17 cellular contexts compared by ENCODE assay signal in genomic region chr19:50912727-50913716, GRCh38. TPM values are rescaled to one million over a fixed set of nuclear protein-coding genes. Genes with fewer than 3 reads are reported as not detected.
A peak's percentile ranks its signal among the peaks of the same experiment; 100 is the strongest.
DNase-seq lines count a peak whose midpoint lies in the region; ATAC-seq and TF ChIP-seq lines count a peak whose summit lies in the region.
"Had no signal": no experiment of that assay in that cellular context is flagged by ENCODE, and none has a peak within 500 bp of the region (broad histone marks: within the 10 kb centered on the region; RNA-seq: fewer than 3 reads in every experiment).

No MANE protein-coding gene starts in this region.

- ATAC-seq in foreskin keratinocyte (peak; percentile 14), GM18858 (IDR thresholded peaks at IDR 0.05; ENCODE audit: unreplicated experiment) (no peak)
- ATAC-seq: left cardiac atrium had no signal

- H3K27me3 ChIP-seq in HUES6 (ENCODE audit: control insufficient read depth, insufficient read depth, low read length) (peaks cover 87% of the 10 kb centered on the region), foreskin keratinocyte (peaks cover 86% of the 10 kb centered on the region)

- H3K9ac ChIP-seq in HUES6 (ENCODE audit: low read length) = no peak overlapping the region

- DNase-seq in activated CD4-positive, alpha-beta T cell treated with anti-CD3 and anti-CD28 coated beads, Interleukin-2, amount 50 U/mL, for 48 hours = peak; percentile 16 to 48
- DNase-seq in activated CD4-positive, alpha-beta T cell treated with anti-CD3 and anti-CD28 coated beads, Interleukin-2, amount 50 U/mL, for 4 hours = no peak
- DNase-seq in foreskin keratinocyte (no peak), DMS153 (lab: John Stamatoyannopoulos, UW) (no peak), posterior cingulate gyrus (no peak)
- peak; percentile 19 to 20 for DNase-seq in stimulated activated CD8-positive, alpha-beta memory T cell treated with anti-CD3 and anti-CD28 coated beads, Interleukin-15, amount 100 ng/mL, for 48 hours (ENCODE audit: low read depth in 2 of 2)
- DNase-seq: activated CD4-positive, alpha-beta T cell treated with anti-CD3 and anti-CD28 coated beads for 4 hours; cerebellar nuclear complex; left cardiac atrium; NCI-H1930; NCI-H69 had no signal

- no peak overlapping the region for H3K27ac ChIP-seq in HUES6 (ENCODE audit: low read depth, low read length)
- no peak overlapping the region for H3K27ac ChIP-seq in foreskin keratinocyte

- H3K9me3 ChIP-seq in HUES6 (ENCODE audit: control insufficient read depth, insufficient read depth, low read depth, low read length) = no peaks in the 10 kb centered on the region

- TF ChIP-seq CTCF in foreskin keratinocyte (conservative IDR thresholded peaks at IDR 0.05) = no peak

- no peaks in the 10 kb centered on the region for H3K36me3 ChIP-seq in HUES6 (ENCODE audit: control insufficient read depth, insufficient read depth, low read length)

- H3K4me3 ChIP-seq in HUES6 (ENCODE audit: low read depth, low read length) = peak overlapping the region; percentile 45

- intact Hi-C loops in posterior cingulate gyrus (cut with DNase I) = no loop called here

- H3K4me1 ChIP-seq in HUES6 (ENCODE audit: control insufficient read depth, insufficient read depth, low read length) = peaks cover 7% of the 10 kb centered on the region; the same call in 1 of the 2 replicates
- no peaks in the 10 kb centered on the region for H3K4me1 ChIP-seq in foreskin keratinocyte

RNA-seq across cellular contexts. Expression of gene KLK4, which starts 1.8 kb away (rescaled TPM):
- total RNA-seq in foreskin keratinocyte = not detected in 2 replicates
- not detected in 2 replicates for polyA plus RNA-seq in foreskin keratinocyte
- total RNA-seq: H4, left cardiac atrium, myocyte, renal cortical epithelial cell, subcutaneous adipose tissue had no signal

RNA-seq across cellular contexts. Expression of gene KLK2, which starts 39.8 kb away (rescaled TPM):
- total RNA-seq in foreskin keratinocyte = not detected in 2 replicates
- polyA plus RNA-seq in foreskin keratinocyte = not detected in 2 replicates
- total RNA-seq: H4, left cardiac atrium, myocyte, renal cortical epithelial cell had no signal

RNA-seq across cellular contexts. Expression of gene KLK5, which starts 39.8 kb away (rescaled TPM):
- 103 and 119 TPM in 2 replicates for total RNA-seq in foreskin keratinocyte
- 133 and 143 TPM in 2 replicates for polyA plus RNA-seq in foreskin keratinocyte
- total RNA-seq: H4, myocyte, subcutaneous adipose tissue had no signal

RNA-seq across cellular contexts. Expression of gene KLK6, which starts 56.4 kb away (rescaled TPM):
- 0.78 and 1.2 TPM in 2 replicates for total RNA-seq in foreskin keratinocyte
- polyA plus RNA-seq in foreskin keratinocyte = 0.91 and 1.2 TPM in 2 replicates
- total RNA-seq: H4, left cardiac atrium, myocyte, subcutaneous adipose tissue had no signal

RNA-seq across cellular contexts. Expression of gene KLK3, which starts 58.3 kb away (rescaled TPM):
- not detected in 2 replicates for total RNA-seq in foreskin keratinocyte
- not detected in 2 replicates for polyA plus RNA-seq in foreskin keratinocyte
- total RNA-seq: H4, left cardiac atrium, myocyte, renal cortical epithelial cell, subcutaneous adipose tissue had no signal

Comparison
In these comparisons a context has a peak if more than half of its experiments do, and no peak if none do; other contexts are left out.
1. DNase-seq: peak in activated CD4-positive, alpha-beta T cell treated with anti-CD3 and anti-CD28 coated beads, Interleukin-2, amount 50 U/mL, for 48 hours (2 of 2) and stimulated activated CD8-positive, alpha-beta memory T cell treated with anti-CD3 and anti-CD28 coated beads, Interleukin-15, amount 100 ng/mL, for 48 hours (2 of 2); none in activated CD4-positive, alpha-beta T cell treated with anti-CD3 and anti-CD28 coated beads, Interleukin-2, amount 50 U/mL, for 4 hours (0 of 2), foreskin keratinocyte (0 of 2), DMS153 (single experiment) and posterior cingulate gyrus (0 of 10).